8 cellular contexts compared by ENCODE assay signal in the genomic region with DNA sequence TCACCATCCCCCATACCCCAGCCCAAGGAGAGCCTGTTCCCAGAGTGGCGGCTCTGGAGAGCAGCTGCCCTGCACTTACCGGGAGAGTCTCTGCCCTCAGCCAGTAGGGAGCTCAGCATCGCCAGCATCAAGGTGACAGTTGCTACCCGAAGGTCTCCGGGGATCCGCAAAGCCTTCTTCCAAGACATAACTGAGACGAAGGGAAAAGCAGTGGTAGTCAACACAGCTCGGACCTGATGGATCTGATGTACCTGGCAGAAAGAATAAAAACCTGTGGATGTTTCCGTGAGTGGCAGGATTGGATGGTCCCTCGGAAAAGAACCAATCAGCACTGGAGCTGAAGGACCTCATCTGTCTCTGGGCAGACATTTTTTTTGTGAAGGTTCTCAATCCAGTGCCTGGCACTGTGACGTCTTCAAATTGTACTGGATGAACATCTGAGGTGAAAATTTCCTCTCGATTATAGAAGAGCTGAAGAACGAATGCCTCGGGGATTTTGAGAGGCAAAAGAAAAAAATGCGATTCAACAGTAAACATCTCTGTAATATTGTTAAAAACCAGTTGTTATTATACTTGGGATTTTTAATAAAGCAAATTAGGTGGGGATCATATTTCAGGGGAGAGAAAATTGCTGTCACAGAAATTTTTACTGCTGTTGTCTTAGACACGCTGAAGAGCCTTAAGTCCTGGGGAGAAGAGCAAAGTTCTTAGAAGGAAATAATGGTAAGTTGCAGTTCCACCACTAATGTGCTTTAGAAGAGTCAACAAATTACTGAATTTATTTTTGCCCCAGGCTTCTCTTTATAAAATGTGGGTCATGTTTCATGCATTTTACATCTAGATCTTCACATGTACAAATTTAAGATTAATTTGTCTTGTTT. TPM values are rescaled to one million over a fixed set of nuclear protein-coding genes. Genes with fewer than 3 reads are reported as not detected.
DNase-seq lines count a peak whose midpoint lies in the region; ATAC-seq and TF ChIP-seq lines count a peak whose summit lies in the region.

A gene (minus strand): TSS at position 238 of the 881 bp plus-strand sequence. CDS start 50 bp downstream, at position 188.

- no peak within 1 kb of the TSS for H2AFZ ChIP-seq in mammary epithelial cell (ENCODE audit: low read depth, low read length)

- CTCF ChIA-PET in CD4-positive, alpha-beta T cell (lab: Charles Lee), result interaction anchor here (0.6 to 1.2 kb wide), 3 partner anchors 25 to 227 kb away, joined by 3 to 5 read pairs (median 4); no protein-coding TSS in a partner anchor
- CTCF ChIA-PET in mammary epithelial cell (lab: Charles Lee; ENCODE audit: low non-redundant PET), result interaction anchor here (0.5 kb wide), 1 partner anchor 52 kb away, joined by 3 read pairs; no protein-coding TSS in a partner anchor

- no peaks in the 10 kb centered on the region for H3K9me3 Mint-ChIP-seq in CD4-positive, alpha-beta T cell

- POLR2A ChIA-PET in CD4-positive, alpha-beta T cell (lab: Charles Lee), result interaction anchor here (0.6 to 1.9 kb wide), 6 partner anchors 19 to 305 kb away, joined by 3 to 10 read pairs (median 4); no protein-coding TSS in a partner anchor

- peaks cover 8% of the 10 kb centered on the region for H3K27me3 Mint-ChIP-seq in CD4-positive, alpha-beta T cell

- H3K9ac ChIP-seq in mammary epithelial cell (ENCODE audit: insufficient read depth, low read length), result no peak within 1 kb of the TSS

- H3K4me3 ChIP-seq in mammary epithelial cell (replicated peaks in 1 of 3; ENCODE audit: insufficient read depth in 1 of 3, low read depth in 2 of 3, low read length in 3 of 3) (no peak within 1 kb of the TSS), ascending aorta (no peak within 1 kb of the TSS)

- no peaks in the 10 kb centered on the region for H3K9me3 ChIP-seq in CD4-positive, alpha-beta T cell (ENCODE audit: control insufficient read depth, low read length)
- H3K9me3 ChIP-seq in mammary epithelial cell (replicated peaks; ENCODE audit: insufficient read depth, low read length) (no peaks in the 10 kb centered on the region), ascending aorta (no peaks in the 10 kb centered on the region)

- dilution Hi-C loops in mammary epithelial cell (cut with HindIII; ENCODE audit: low sequenced_read_pairs), result loop anchor here (5.0 kb wide), 1 partner anchor 61 kb away; no protein-coding TSS in a partner anchor

- peaks cover 46% of the 10 kb centered on the region for H3K4me1 Mint-ChIP-seq in CD4-positive, alpha-beta T cell (ENCODE audit: low read depth)

- H3K27me3 ChIP-seq in CD4-positive, alpha-beta T cell (ENCODE audit: control insufficient read depth, insufficient read depth, low read length), result no peaks in the 10 kb centered on the region
- H3K27me3 ChIP-seq in mammary epithelial cell (ENCODE audit: insufficient read depth, low read length), result peaks cover 6% of the 10 kb centered on the region
- no peaks in the 10 kb centered on the region for H3K27me3 ChIP-seq in ascending aorta

- no TSS peak for BruUV-seq in mammary epithelial cell (replicated peaks; lab: Mats Ljungman, UMichigan)

- H3K4me2 ChIP-seq in mammary epithelial cell (ENCODE audit: insufficient read depth, low read depth, low read length), result no peak within 1 kb of the TSS

- H3K4me1 ChIP-seq in mammary epithelial cell (ENCODE audit: insufficient read depth, low read length) (no peaks in the 10 kb centered on the region), ascending aorta (no peaks in the 10 kb centered on the region)

- H3K27ac ChIP-seq in CD4-positive, alpha-beta T cell (ENCODE audit: low read depth, low read length), result no peak within 1 kb of the TSS
- no peak within 1 kb of the TSS for H3K27ac ChIP-seq in mammary epithelial cell (ENCODE audit: insufficient read depth, low read depth, low read length)
- H3K27ac ChIP-seq in ascending aorta, result no peak within 1 kb of the TSS

- peak within 1 kb of the TSS; percentile 83 for H3K4me3 Mint-ChIP-seq in CD4-positive, alpha-beta T cell

- H3K27ac Mint-ChIP-seq in CD4-positive, alpha-beta T cell, result peak within 1 kb of the TSS; percentile 72

- H3K79me2 ChIP-seq in mammary epithelial cell (ENCODE audit: insufficient read depth, low read length), result no peaks in the 10 kb centered on the region

- intact Hi-C loops in CD4-positive, alpha-beta T cell (cut with DNase I, micrococcal nuclease), result loop anchor here (2.0 kb wide), 1 partner anchor 44 kb away; no protein-coding TSS in a partner anchor
- intact Hi-C loops in mammary epithelial cell (cut with micrococcal nuclease) (loop anchor here (10.0 kb wide), 1 partner anchor 708 kb away; no protein-coding TSS in a partner anchor), ascending aorta (cut with DNase I) (no loop called here)

- peak; percentile 41 for TF ChIP-seq POLR2A in GM18951 (IDR thresholded peaks at IDR 0.05; ENCODE audit: extremely low read depth, insufficient read depth, insufficient read length)

- no peaks in the 10 kb centered on the region for H4K20me1 ChIP-seq in mammary epithelial cell (ENCODE audit: insufficient read depth, low read length)

- H3K36me3 Mint-ChIP-seq in CD4-positive, alpha-beta T cell (ENCODE audit: low read depth), result no peaks in the 10 kb centered on the region

- in situ Hi-C loops in GM18951 (cut with MboI; ENCODE audit: low sequenced_read_pairs, unreplicated experiment), result no loop called here
- in situ Hi-C loops in mammary epithelial cell (cut with MboI; ENCODE audit: low sequenced_read_pairs in 2 of 2), result no loop called here

- peak in 8 of 10 experiments; percentile 1 to 46 (median 36) for DNase-seq in CD4-positive, alpha-beta T cell
- DNase-seq in T follicular helper cell (ENCODE audit: low read depth) (peak; percentile 36), mammary epithelial cell (peak; percentile 83), left lobe of liver (ENCODE audit: low spot score) (no peak), ascending aorta (ENCODE audit: low spot score in 2 of 2) (no peak)
- DNase-seq in stimulated activated CD8-positive, alpha-beta memory T cell treated with anti-CD3 and anti-CD28 coated beads, Interleukin-15, amount 100 ng/mL, for 1 hour (ENCODE audit: low read depth), result peak; percentile 37

- WGBS in mammary epithelial cell (ENCODE audit: low coverage, missing lambda C conversion rate), result 7% methylated on average over 16 of the region's 16 CpGs

- TF ChIP-seq CTCF in CD4-positive, alpha-beta T cell (IDR thresholded peaks at IDR 0.05), result no peak
- TF ChIP-seq CTCF in mammary epithelial cell (conservative IDR thresholded peaks at IDR 0.05 in 1 of 2, IDR thresholded peaks at IDR 0.05 in 1 of 2; ENCODE audit: extremely low read depth in 1 of 2, insufficient read depth in 1 of 2, low read depth in 1 of 2, low read length in 2 of 2) (no peak), ascending aorta (IDR thresholded peaks at IDR 0.05) (no peak)

- H3K36me3 ChIP-seq in mammary epithelial cell (ENCODE audit: insufficient read depth, low read length) (no peaks in the 10 kb centered on the region), ascending aorta (no peaks in the 10 kb centered on the region)

- ATAC-seq in CD4-positive, alpha-beta T cell (ENCODE audit: poor library complexity), result peak; percentile 81
- ATAC-seq in HG03280 (IDR thresholded peaks at IDR 0.05; ENCODE audit: unreplicated experiment) (peak; percentile 41), left lobe of liver (peak; percentile 91)

RNA-seq across cellular contexts. Expression of the gene that starts here (rescaled TPM):
- 10 to 100 TPM; 21.5 to 21.7 TPM for total RNA-seq in CD4-positive, alpha-beta T cell
- total RNA-seq in mammary epithelial cell, result 10 to 100 TPM in 1 of 2 donors, under 1 TPM in 1; 0.17 to 10.7 TPM
- polyA plus RNA-seq in mammary epithelial cell, result 0.23 TPM
- not detected for polyA minus RNA-seq in mammary epithelial cell
- 0.68 TPM for total RNA-seq in left lobe of liver
- 3.5 TPM for total RNA-seq in ascending aorta

Comparison
In these comparisons a context has a peak if more than half of its experiments do, and no peak if none do; other contexts are left out.
1. Peak in ATAC-seq in left lobe of liver; RNA of the gene not detected or under 1 TPM.
2. ATAC-seq: peak in every context shown above with its lines; median percentile 91 in left lobe of liver; 81 in CD4-positive, alpha-beta T cell; 41 in HG03280.
3. DNase-seq: peak in CD4-positive, alpha-beta T cell (8 of 10), T follicular helper cell (single experiment), mammary epithelial cell (single experiment) and stimulated activated CD8-positive, alpha-beta memory T cell treated with anti-CD3 and anti-CD28 coated beads, Interleukin-15, amount 100 ng/mL, for 1 hour (single experiment); none in left lobe of liver (single experiment) and ascending aorta (0 of 2).